25 cellular contexts compared by ENCODE assay signal in the genomic region with DNA sequence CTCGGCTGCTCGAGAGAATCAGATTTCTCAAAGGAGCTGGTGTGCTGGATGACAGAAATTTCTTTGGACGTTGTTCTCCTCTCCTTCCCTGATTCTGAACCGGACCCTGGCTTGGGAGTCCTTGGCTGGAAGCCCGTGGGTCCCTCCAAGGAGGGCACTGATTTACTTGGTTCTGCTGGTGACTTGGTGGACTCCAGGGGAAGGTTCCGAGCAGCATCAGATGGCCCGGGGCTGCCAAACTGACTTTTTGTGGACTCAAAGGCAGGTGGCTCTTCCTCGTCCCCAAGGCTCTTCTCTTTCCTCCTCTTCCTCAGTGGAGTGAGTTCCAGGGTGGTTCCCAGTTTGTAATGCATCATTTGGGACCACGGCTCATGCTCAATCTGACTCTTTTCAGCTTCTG.
"Had no signal": no experiment of that assay in that cellular context is flagged by ENCODE, and none has a peak within 500 bp of the region (broad histone marks: within the 10 kb centered on the region; RNA-seq: fewer than 3 reads in every experiment).

No MANE protein-coding gene starts in this region.

- H3K36me3 Mint-ChIP-seq: natural killer cell, neural progenitor cell, type B pancreatic cell had no signal

- H3K36me3 ChIP-seq: colonic mucosa, neural progenitor cell, right lobe of liver, thoracic aorta had no signal

- H3K27ac ChIP-seq: colonic mucosa, left lung, lower lobe of right lung, neural progenitor cell, right lobe of liver, thoracic aorta, VCaP had no signal

- H3K4me3 ChIP-seq: colonic mucosa, left lung, lower lobe of right lung, neural progenitor cell, right lobe of liver, thoracic aorta had no signal

- H3K9me3 ChIP-seq: colonic mucosa, left lung, lower lobe of right lung, right lobe of liver, thoracic aorta had no signal

- DNase-seq: activated CD4-positive, alpha-beta T cell treated with anti-CD3 and anti-CD28 coated beads, Interleukin-2, amount 10 ng/mL, durations not matched to agents 24 days and 14 days; activated CD8-positive, alpha-beta T cell treated with anti-CD3 and anti-CD28 coated beads for 36 hours; activated gamma-delta T cell treated with Interleukin-2 at 50 U/mL for 16 hours; activated naive CD4-positive, alpha-beta T cell treated with anti-CD3 and anti-CD28 coated beads, Interleukin-2, amount 50 U/mL, for 16 hours; colonic mucosa; effector CD8-positive, alpha-beta T cell; left lung; lower lobe of right lung; mesenchymal stem cell; natural killer cell; right lobe of liver; stimulated activated CD4-positive, alpha-beta T cell treated with anti-CD3 and anti-CD28 coated beads, Interleukin-2, amount 100 ng/mL, for 48 hours; stimulated activated naive CD8-positive, alpha-beta T cell treated with anti-CD3 and anti-CD28 coated beads, Interleukin-15, Interleukin-2, amounts not matched to agents 100 U/mL and 50 U/mL, for 24 hours; SW 1271; T-helper 9 cell had no signal

- H3K27me3 Mint-ChIP-seq: activated CD4-positive, alpha-beta T cell treated with anti-CD3 and anti-CD28 coated beads, Interleukin-2, amount 10 ng/mL, durations not matched to agents 24 days and 14 days; activated CD8-positive, alpha-beta T cell treated with anti-CD3 and anti-CD28 coated beads for 36 hours had no signal

- H3K9me3 Mint-ChIP-seq: activated CD4-positive, alpha-beta T cell treated with anti-CD3 and anti-CD28 coated beads, Interleukin-2, amount 10 ng/mL, durations not matched to agents 24 days and 14 days; activated CD8-positive, alpha-beta T cell treated with anti-CD3 and anti-CD28 coated beads for 36 hours; activated T-helper 1 cell treated with anti-CD3 and anti-CD28 coated beads, Interleukin-12 subunit alpha, Interleukin-12 subunit beta, Interleukin-2, Interleukin-4 antibody, amounts not matched to agents 30 ng/mL and 10 ng/mL and 1 ng/mL, durations not matched to agents 14 hours and 24 hours and 36 hours; natural killer cell; neural progenitor cell; T-helper 1 cell treated with Interleukin-12 subunit alpha and Interleukin-12 subunit beta and Interleukin-4 antibody, amounts not matched to agents 30 μg/mL and 1 μg/mL, for 36 hours; type B pancreatic cell had no signal

- FAIRE-seq: bronchial epithelial cell, frontal cortex, TTC549 had no signal

- H3K4me1 ChIP-seq: colonic mucosa, left lung, lower lobe of right lung, neural progenitor cell, right lobe of liver had no signal

- H3K27ac Mint-ChIP-seq: activated CD8-positive, alpha-beta T cell treated with anti-CD3 and anti-CD28 coated beads for 36 hours; activated T-helper 1 cell treated with anti-CD3 and anti-CD28 coated beads, Interleukin-12 subunit alpha, Interleukin-12 subunit beta, Interleukin-2, Interleukin-4 antibody, amounts not matched to agents 30 ng/mL and 10 ng/mL and 1 ng/mL, durations not matched to agents 14 hours and 24 hours and 36 hours; natural killer cell; neural progenitor cell; progenitor cell of endocrine pancreas; T-helper 1 cell treated with Interleukin-12 subunit alpha and Interleukin-12 subunit beta and Interleukin-4 antibody, amounts not matched to agents 30 μg/mL and 1 μg/mL, for 36 hours; type B pancreatic cell had no signal

- ATAC-seq: activated CD8-positive, alpha-beta T cell treated with anti-CD3 and anti-CD28 coated beads for 36 hours; left lung; lower lobe of right lung; natural killer cell; right lobe of liver; stimulated activated naive CD8-positive, alpha-beta T cell treated with anti-CD3 and anti-CD28 coated beads, Interleukin-15, Interleukin-2, amounts not matched to agents 100 U/mL and 50 U/mL, for 24 hours had no signal

- H3K9ac ChIP-seq: neural progenitor cell had no signal

- H3K4me1 Mint-ChIP-seq: neural progenitor cell had no signal

- H3K4me2 ChIP-seq: neural progenitor cell had no signal

- H3K27me3 ChIP-seq: colonic mucosa, left lung, neural progenitor cell, right lobe of liver had no signal

- H3K4me3 Mint-ChIP-seq: activated CD4-positive, alpha-beta T cell treated with anti-CD3 and anti-CD28 coated beads, Interleukin-2, amount 10 ng/mL, durations not matched to agents 24 days and 14 days; activated CD8-positive, alpha-beta T cell treated with anti-CD3 and anti-CD28 coated beads for 36 hours; activated T-helper 1 cell treated with anti-CD3 and anti-CD28 coated beads, Interleukin-12 subunit alpha, Interleukin-12 subunit beta, Interleukin-2, Interleukin-4 antibody, amounts not matched to agents 30 ng/mL and 10 ng/mL and 1 ng/mL, durations not matched to agents 14 hours and 24 hours and 36 hours; natural killer cell; neural progenitor cell; T-helper 1 cell treated with Interleukin-12 subunit alpha and Interleukin-12 subunit beta and Interleukin-4 antibody, amounts not matched to agents 30 μg/mL and 1 μg/mL, for 36 hours; type B pancreatic cell had no signal

- H2AFZ ChIP-seq: neural progenitor cell had no signal
